In genomic region chr1:185345913-185346717, GRCh38 we compare ENCODE assay signal across 1 cellular context.
TF ChIP-seq lines count a peak whose summit lies in the region.

No MANE protein-coding gene starts in this region.

TF ChIP-seq in SK-N-SH, 30 proteins besides CTCF, POLR2A, EP300 and RAD21:
- TF ChIP-seq JUND (IDR thresholded peaks at IDR 0.05): no peak
- no peak for TF ChIP-seq EZH2phosphoT487 (IDR thresholded peaks at IDR 0.05; ENCODE audit: borderline replicate concordance, low read depth)
- no peak for TF ChIP-seq MAX (IDR thresholded peaks at IDR 0.05; ENCODE audit: low read depth)
- TF ChIP-seq NRF1 (IDR thresholded peaks at IDR 0.05; ENCODE audit: low read depth, low read length): no peak
- TF ChIP-seq ELF1 (IDR thresholded peaks at IDR 0.05): no peak
- TF ChIP-seq ZBTB33 (IDR thresholded peaks at IDR 0.05; ENCODE audit: borderline replicate concordance, low read depth): no peak
- TF ChIP-seq TAF1 (IDR thresholded peaks at IDR 0.05; ENCODE audit: borderline replicate concordance, low read depth, low read length): no peak
- no peak for TF ChIP-seq TEAD4 (IDR thresholded peaks at IDR 0.05; ENCODE audit: borderline replicate concordance, insufficient read depth)
- no peak for TF ChIP-seq GABPA (IDR thresholded peaks at IDR 0.05; ENCODE audit: low read depth)
- no peak for TF ChIP-seq POLR2AphosphoS5 (IDR thresholded peaks at IDR 0.05; ENCODE audit: low read depth, low read length)
- TF ChIP-seq, protein P1, sequence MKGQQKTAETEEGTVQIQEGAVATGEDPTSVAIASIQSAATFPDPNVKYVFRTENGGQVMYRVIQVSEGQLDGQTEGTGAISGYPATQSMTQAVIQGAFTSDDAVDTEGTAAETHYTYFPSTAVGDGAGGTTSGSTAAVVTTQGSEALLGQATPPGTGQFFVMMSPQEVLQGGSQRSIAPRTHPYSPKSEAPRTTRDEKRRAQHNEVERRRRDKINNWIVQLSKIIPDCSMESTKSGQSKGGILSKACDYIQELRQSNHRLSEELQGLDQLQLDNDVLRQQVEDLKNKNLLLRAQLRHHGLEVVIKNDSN (IDR thresholded peaks at IDR 0.05; ENCODE audit: borderline replicate concordance, low read depth): no peak
- no peak for TF ChIP-seq MEF2A (IDR thresholded peaks at IDR 0.05; ENCODE audit: borderline replicate concordance, low read depth)
- no peak for TF ChIP-seq SIN3A (IDR thresholded peaks at IDR 0.05; ENCODE audit: borderline replicate concordance, low read depth, low read length)
- no peak for TF ChIP-seq TCF12 (IDR thresholded peaks at IDR 0.05)
- no peak for TF ChIP-seq RFX5 (IDR thresholded peaks at IDR 0.05; ENCODE audit: low read length)
- no peak for TF ChIP-seq YY1 (IDR thresholded peaks at IDR 0.05; ENCODE audit: low read depth)
- no peak for TF ChIP-seq GATA2 (CRISPR knock-in tag; IDR thresholded peaks at IDR 0.05)
